ENCODE assay signal across 13 cellular contexts in the genomic region with DNA sequence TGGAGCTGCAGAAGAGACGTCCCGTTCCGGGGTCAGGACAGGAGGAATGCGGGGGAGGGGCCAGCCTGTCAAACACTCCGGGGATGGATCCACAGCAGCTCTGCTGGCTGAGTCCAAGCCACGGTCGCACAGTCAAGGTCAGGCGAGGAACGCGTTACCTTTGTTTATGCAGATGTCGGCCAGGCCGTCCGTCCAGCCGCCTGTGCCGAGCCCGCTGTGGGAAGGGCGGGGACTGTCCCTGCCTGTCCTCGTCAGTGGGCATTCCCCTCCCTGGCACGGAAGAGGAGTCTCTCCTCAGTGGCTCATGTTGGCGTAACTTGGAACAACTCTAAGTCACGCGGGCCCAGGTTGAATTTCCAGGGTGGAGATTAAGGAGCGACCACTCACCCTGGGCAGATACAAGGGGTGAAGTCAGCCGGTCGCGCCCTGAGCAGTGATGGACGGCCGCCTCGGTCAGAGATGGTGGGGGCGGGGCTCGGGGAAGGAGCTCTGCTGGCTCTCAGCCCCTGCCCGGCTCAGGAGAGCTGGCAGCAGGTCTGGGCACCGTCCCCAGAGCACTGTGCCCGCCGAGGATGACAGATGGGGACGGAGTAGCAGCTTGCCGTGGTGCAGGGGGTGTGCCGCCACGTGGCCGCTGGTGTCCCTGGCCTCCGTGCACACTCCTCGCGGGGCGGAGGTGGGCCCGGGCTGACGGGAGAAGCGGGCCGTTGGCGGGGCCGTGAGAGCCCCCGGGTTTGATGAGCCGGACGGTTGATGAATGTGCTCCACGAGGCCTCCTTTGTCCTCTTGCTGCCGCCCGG. TPM values are rescaled to one million over a fixed set of nuclear protein-coding genes. Genes with fewer than 3 reads are reported as not detected.
DNase-seq lines count a peak whose midpoint lies in the region; ATAC-seq, FAIRE-seq and TF ChIP-seq lines count a peak whose summit lies in the region.
"Had no signal": no experiment of that assay in that cellular context is flagged by ENCODE, and none has a peak within 500 bp of the region (broad histone marks: within the 10 kb centered on the region; RNA-seq: fewer than 3 reads in every experiment).

No MANE protein-coding gene starts in this region.

- H3K9me3 ChIP-seq in pancreas: no peaks in the 10 kb centered on the region

- 8 to 9% methylated on average over 54 to 56 of the region's 56 CpGs for WGBS in pancreas, 2 donors

- H3K27me3 ChIP-seq in pancreas: no peaks in the 10 kb centered on the region

- H3K4me3 ChIP-seq in pancreas: no peak overlapping the region

- H3K4me1 ChIP-seq in pancreas: peaks cover 14 to 22% (median 22%) of the 10 kb centered on the region in 3 donors

- intact Hi-C loops in head of caudate nucleus (cut with DNase I) (no loop called here), pancreas (cut with DNase I) (no loop called here), posterior vena cava (cut with DNase I) (no loop called here)

- FAIRE-seq in pancreas (lab: Jason Lieb, UNC) (no peak), GM19239 (lab: Jason Lieb, UNC) (no peak), HTR-8/SVneo (lab: Jason Lieb, UNC) (no peak)
- FAIRE-seq: colon, keratinocyte had no signal

- H3K27ac ChIP-seq in pancreas: peak overlapping the region; percentile 14 to 53 (median 35)

- in situ Hi-C loops in Caki2 (cut with HindIII; ENCODE audit: low pct_unique_long_range_greater_than_20kb, low sequenced_read_pairs): no loop called here

- no peaks in the 10 kb centered on the region for H3K36me3 ChIP-seq in pancreas

- ATAC-seq in pancreas: peak; percentile 79 to 87 (median 83)
- no peak for ATAC-seq in GM19455 (IDR thresholded peaks at IDR 0.05; ENCODE audit: unreplicated experiment)

- TF ChIP-seq CTCF in pancreas (IDR thresholded peaks at IDR 0.05): no peak

- DNase-seq in Caki2 (ENCODE audit: low read depth) (peak; percentile 98), SHP77 (lab: John Stamatoyannopoulos, UW) (peak; percentile 44 to 61), head of caudate nucleus (peak in 22 of 42 donors; percentile 31 to 80 (median 50)), pancreas (peak; percentile 71 to 93 (median 78)), GM19239 (ENCODE audit: insufficient read length, low spot score) (no peak), posterior vena cava (ENCODE audit: low spot score) (no peak), HTR-8/SVneo (ENCODE audit: insufficient read length, low spot score) (no peak)
- DNase-seq: activated CD8-positive, alpha-beta memory T cell treated with anti-CD3 and anti-CD28 coated beads for 24 hours; CD4-positive, CD25-positive, alpha-beta regulatory T cell; KBM-7 had no signal

RNA-seq across cellular contexts. Expression of a gene that starts 7.3 kb away (rescaled TPM):
- total RNA-seq in Caki2 (2014; rRNA removed; shearing (Covaris generic); ENCODE audit: low replicate concordance): 9.7 and 10.8 TPM in 2 replicates
- total RNA-seq in pancreas (1 to 10 TPM; 2.5 to 5.4 (median 3.6) TPM), posterior vena cava (10 to 100 TPM; 67.3 to 79.2 TPM)
- 10 to 100 TPM; 12.8 to 20.5 TPM for polyA plus RNA-seq in pancreas
- polyA plus RNA-seq: keratinocyte had no signal

Comparison
In these comparisons a context has a peak if more than half of its experiments do, and no peak if none do; other contexts are left out.
1. DNase-seq: peak in Caki2 (single experiment), SHP77 (2 of 2), head of caudate nucleus (22 of 42) and pancreas (6 of 6); none in GM19239 (single experiment), posterior vena cava (single experiment) and HTR-8/SVneo (single experiment).